16 cellular contexts compared by ENCODE assay signal in genomic region chr2:429575-430254, GRCh38.
A peak's percentile ranks its signal among the peaks of the same experiment; 100 is the strongest.
DNase-seq lines count a peak whose midpoint lies in the region; ATAC-seq and TF ChIP-seq lines count a peak whose summit lies in the region.
"Had no signal": no experiment of that assay in that cellular context is flagged by ENCODE, and none has a peak within 500 bp of the region (broad histone marks: within the 10 kb centered on the region; RNA-seq: fewer than 3 reads in every experiment).

No MANE protein-coding gene starts in this region.

- WGBS in transverse colon (ENCODE audit: low coverage in 1 of 2), 2 donors = 62 to 78% methylated on average over 7 to 19 of the region's 19 CpGs
- WGBS in lower leg skin, 2 donors = 82 to 84% methylated on average over 19 of the region's 19 CpGs

- H3K9me3 ChIP-seq in transverse colon = no peaks in the 10 kb centered on the region
- H3K9me3 ChIP-seq: MG63, ovary, thyroid gland had no signal

- peaks cover 31% of the 10 kb centered on the region for H3K4me1 Mint-ChIP-seq in activated T-cell treated with anti-CD3 and anti-CD28 coated beads, Interleukin-2, amount 50 U/mL, for 4 hours (ENCODE audit: low read depth)
- peaks cover 19% of the 10 kb centered on the region for H3K4me1 Mint-ChIP-seq in activated CD4-positive, alpha-beta memory T cell treated with anti-CD3 and anti-CD28 coated beads for 36 hours (ENCODE audit: low read depth)

- peak; percentile 73 to 76 for ATAC-seq in activated T-cell treated with anti-CD3 and anti-CD28 coated beads, Interleukin-2, amount 50 U/mL, for 4 hours
- ATAC-seq in GM18868 (IDR thresholded peaks at IDR 0.05; ENCODE audit: unreplicated experiment) = no peak

- in situ Hi-C loops in transverse colon (cut with MboI; ENCODE audit: low pct_ligation_motif_present in 1 of 4, low pct_unique_long_range_greater_than_20kb in 1 of 4, low sequenced_read_pairs in 3 of 4) = no loop called here

- no peak for TF ChIP-seq POLR2A in transverse colon (IDR thresholded peaks at IDR 0.05)
- no peak for TF ChIP-seq POLR2A in lower leg skin (IDR thresholded peaks at IDR 0.05)

- no peak for DNase-seq in activated T-cell treated with anti-CD3 and anti-CD28 coated beads, Interleukin-2, amount 50 U/mL, for 4 hours
- no peak for DNase-seq in activated T-cell treated with anti-CD3 and anti-CD28 coated beads, Interleukin-2, amount 50 U/mL, for 1 hour
- DNase-seq in activated CD4-positive, alpha-beta memory T cell treated with anti-CD3 and anti-CD28 coated beads for 36 hours = peak; percentile 32
- DNase-seq in germinal center (ENCODE audit: low spot score) = peak; percentile 25
- DNase-seq in transverse colon = peak; percentile 31
- DNase-seq in NCI-H2171 (lab: John Stamatoyannopoulos, UW) = no peak
- no peak for DNase-seq in lower leg skin (ENCODE audit: low spot score in 2 of 2)
- DNase-seq: amygdala, DMS153, mammary epithelial cell, MG63, ovary, thyroid gland had no signal

- no peaks in the 10 kb centered on the region for H3K27me3 Mint-ChIP-seq in activated T-cell treated with anti-CD3 and anti-CD28 coated beads, Interleukin-2, amount 50 U/mL, for 4 hours (ENCODE audit: low read depth)
- no peaks in the 10 kb centered on the region for H3K27me3 Mint-ChIP-seq in activated CD4-positive, alpha-beta memory T cell treated with anti-CD3 and anti-CD28 coated beads for 36 hours

- H3K4me3 ChIP-seq in transverse colon = no peak overlapping the region
- no peak overlapping the region for H3K4me3 ChIP-seq in lower leg skin (ENCODE audit: low read depth, poor library complexity, severe bottlenecking)
- H3K4me3 ChIP-seq: MG63, ovary, smooth muscle cell, thyroid gland had no signal

- POLR2A ChIA-PET in activated CD4-positive, alpha-beta memory T cell treated with anti-CD3 and anti-CD28 coated beads for 36 hours (lab: Charles Lee) = no interaction called here

- intact Hi-C loops in activated CD4-positive, alpha-beta memory T cell treated with anti-CD3 and anti-CD28 coated beads for 36 hours (cut with micrococcal nuclease) = loop anchor here (5.0 kb wide), 1 partner anchor 112 kb away; no protein-coding TSS in a partner anchor
- intact Hi-C loops in transverse colon (cut with DNase I; ENCODE audit: low total_unique reads) = no loop called here
- intact Hi-C loops in lower leg skin (cut with DNase I; ENCODE audit: low total_unique reads) = no loop called here

- H3K27me3 ChIP-seq in transverse colon = no peaks in the 10 kb centered on the region
- H3K27me3 ChIP-seq: MG63, ovary, thyroid gland had no signal

- peak overlapping the region; percentile 77 for H3K4me3 Mint-ChIP-seq in activated T-cell treated with anti-CD3 and anti-CD28 coated beads, Interleukin-2, amount 50 U/mL, for 4 hours
- H3K4me3 Mint-ChIP-seq in activated CD4-positive, alpha-beta memory T cell treated with anti-CD3 and anti-CD28 coated beads for 36 hours = peak overlapping the region; percentile 68
- H3K4me3 Mint-ChIP-seq: dendritic cell treated with granulocyte-macrophage colony-stimulating factor and Interleukin-4, amounts not matched to agents 40 ng/mL and 50 ng/mL, for 4 days had no signal

- no peaks in the 10 kb centered on the region for H3K9me3 Mint-ChIP-seq in activated T-cell treated with anti-CD3 and anti-CD28 coated beads, Interleukin-2, amount 50 U/mL, for 4 hours
- H3K9me3 Mint-ChIP-seq in activated CD4-positive, alpha-beta memory T cell treated with anti-CD3 and anti-CD28 coated beads for 36 hours = no peaks in the 10 kb centered on the region
- H3K9me3 Mint-ChIP-seq: dendritic cell treated with granulocyte-macrophage colony-stimulating factor and Interleukin-4, amounts not matched to agents 40 ng/mL and 50 ng/mL, for 4 days had no signal

- CTCF ChIA-PET in activated CD4-positive, alpha-beta memory T cell treated with anti-CD3 and anti-CD28 coated beads for 36 hours (lab: Charles Lee) = interaction anchor here (0.6 to 0.9 kb wide), 2 partner anchors 196 to 318 kb away, joined by 3 to 4 read pairs; no protein-coding TSS in a partner anchor

- no peaks in the 10 kb centered on the region for H3K36me3 ChIP-seq in transverse colon
- H3K36me3 ChIP-seq: MG63, ovary, thyroid gland had no signal

- H3K36me3 Mint-ChIP-seq in activated T-cell treated with anti-CD3 and anti-CD28 coated beads, Interleukin-2, amount 50 U/mL, for 4 hours (ENCODE audit: insufficient read depth) = peaks cover 1% of the 10 kb centered on the region
- no peaks in the 10 kb centered on the region for H3K36me3 Mint-ChIP-seq in activated CD4-positive, alpha-beta memory T cell treated with anti-CD3 and anti-CD28 coated beads for 36 hours

- H3K27ac Mint-ChIP-seq in activated CD4-positive, alpha-beta memory T cell treated with anti-CD3 and anti-CD28 coated beads for 36 hours = peak overlapping the region; percentile 65
- H3K27ac Mint-ChIP-seq: dendritic cell treated with granulocyte-macrophage colony-stimulating factor and Interleukin-4, amounts not matched to agents 40 ng/mL and 50 ng/mL, for 4 days had no signal

- peak overlapping the region in 2 of 4 donors; percentile 16 to 40 for H3K27ac ChIP-seq in transverse colon
- H3K27ac ChIP-seq: ovary, thyroid gland had no signal

- TF ChIP-seq EP300 in transverse colon (IDR thresholded peaks at IDR 0.05; ENCODE audit: low read depth) = no peak

- TF ChIP-seq CTCF in transverse colon (IDR thresholded peaks at IDR 0.05) (no peak), lower leg skin (IDR thresholded peaks at IDR 0.05) (no peak)

- no peaks in the 10 kb centered on the region for H3K4me1 ChIP-seq in transverse colon
- H3K4me1 ChIP-seq: thyroid gland had no signal

Comparison
In these comparisons a context has a peak if more than half of its experiments do, and no peak if none do; other contexts are left out.
1. DNase-seq: peak in activated CD4-positive, alpha-beta memory T cell treated with anti-CD3 and anti-CD28 coated beads for 36 hours (single experiment), germinal center (single experiment) and transverse colon (single experiment); none in activated T-cell treated with anti-CD3 and anti-CD28 coated beads, Interleukin-2, amount 50 U/mL, for 4 hours (single experiment), activated T-cell treated with anti-CD3 and anti-CD28 coated beads, Interleukin-2, amount 50 U/mL, for 1 hour (single experiment), NCI-H2171 (single experiment) and lower leg skin (0 of 2).